Comparison of ENCODE assay signal across 1 cellular context in the genomic region with DNA sequence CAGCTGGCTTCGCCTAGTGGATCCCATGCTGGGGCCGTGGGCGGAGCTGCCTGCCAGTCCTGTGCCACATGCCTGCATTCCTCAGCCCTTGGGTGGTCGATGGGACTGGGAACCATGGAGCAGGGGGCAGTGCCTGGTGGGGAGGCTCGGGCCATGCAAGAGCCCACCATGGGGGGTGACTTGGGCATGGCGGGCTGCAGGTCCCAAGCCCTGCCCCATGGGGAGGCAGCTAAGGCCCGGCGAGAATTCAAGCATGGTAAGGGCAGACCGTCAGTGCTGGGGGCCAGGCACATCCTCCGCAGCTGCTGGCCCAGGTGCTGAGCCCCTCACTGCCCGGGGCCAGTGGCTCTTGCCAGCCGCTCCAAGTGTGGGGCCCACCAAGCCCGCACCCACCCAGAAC.
TF ChIP-seq lines count a peak whose summit lies in the region.

No MANE protein-coding gene starts in this region.

TF ChIP-seq in GM23338, 12 proteins besides CTCF, POLR2A, EP300 and RAD21 (continued from another document):
- TF ChIP-seq STAT1 (IDR thresholded peaks at IDR 0.05; ENCODE audit: unreplicated experiment) (no peak), NANOG (IDR thresholded peaks at IDR 0.05; ENCODE audit: borderline replicate concordance) (no peak), EZH2 (IDR thresholded peaks at IDR 0.05; ENCODE audit: low read depth, unreplicated experiment) (no peak)
- TF ChIP-seq, protein P1, sequence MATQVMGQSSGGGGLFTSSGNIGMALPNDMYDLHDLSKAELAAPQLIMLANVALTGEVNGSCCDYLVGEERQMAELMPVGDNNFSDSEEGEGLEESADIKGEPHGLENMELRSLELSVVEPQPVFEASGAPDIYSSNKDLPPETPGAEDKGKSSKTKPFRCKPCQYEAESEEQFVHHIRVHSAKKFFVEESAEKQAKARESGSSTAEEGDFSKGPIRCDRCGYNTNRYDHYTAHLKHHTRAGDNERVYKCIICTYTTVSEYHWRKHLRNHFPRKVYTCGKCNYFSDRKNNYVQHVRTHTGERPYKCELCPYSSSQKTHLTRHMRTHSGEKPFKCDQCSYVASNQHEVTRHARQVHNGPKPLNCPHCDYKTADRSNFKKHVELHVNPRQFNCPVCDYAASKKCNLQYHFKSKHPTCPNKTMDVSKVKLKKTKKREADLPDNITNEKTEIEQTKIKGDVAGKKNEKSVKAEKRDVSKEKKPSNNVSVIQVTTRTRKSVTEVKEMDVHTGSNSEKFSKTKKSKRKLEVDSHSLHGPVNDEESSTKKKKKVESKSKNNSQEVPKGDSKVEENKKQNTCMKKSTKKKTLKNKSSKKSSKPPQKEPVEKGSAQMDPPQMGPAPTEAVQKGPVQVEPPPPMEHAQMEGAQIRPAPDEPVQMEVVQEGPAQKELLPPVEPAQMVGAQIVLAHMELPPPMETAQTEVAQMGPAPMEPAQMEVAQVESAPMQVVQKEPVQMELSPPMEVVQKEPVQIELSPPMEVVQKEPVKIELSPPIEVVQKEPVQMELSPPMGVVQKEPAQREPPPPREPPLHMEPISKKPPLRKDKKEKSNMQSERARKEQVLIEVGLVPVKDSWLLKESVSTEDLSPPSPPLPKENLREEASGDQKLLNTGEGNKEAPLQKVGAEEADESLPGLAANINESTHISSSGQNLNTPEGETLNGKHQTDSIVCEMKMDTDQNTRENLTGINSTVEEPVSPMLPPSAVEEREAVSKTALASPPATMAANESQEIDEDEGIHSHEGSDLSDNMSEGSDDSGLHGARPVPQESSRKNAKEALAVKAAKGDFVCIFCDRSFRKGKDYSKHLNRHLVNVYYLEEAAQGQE (IDR thresholded peaks at IDR 0.05; ENCODE audit: unreplicated experiment), result no peak
